39 cellular contexts compared by ENCODE assay signal in the genomic region with DNA sequence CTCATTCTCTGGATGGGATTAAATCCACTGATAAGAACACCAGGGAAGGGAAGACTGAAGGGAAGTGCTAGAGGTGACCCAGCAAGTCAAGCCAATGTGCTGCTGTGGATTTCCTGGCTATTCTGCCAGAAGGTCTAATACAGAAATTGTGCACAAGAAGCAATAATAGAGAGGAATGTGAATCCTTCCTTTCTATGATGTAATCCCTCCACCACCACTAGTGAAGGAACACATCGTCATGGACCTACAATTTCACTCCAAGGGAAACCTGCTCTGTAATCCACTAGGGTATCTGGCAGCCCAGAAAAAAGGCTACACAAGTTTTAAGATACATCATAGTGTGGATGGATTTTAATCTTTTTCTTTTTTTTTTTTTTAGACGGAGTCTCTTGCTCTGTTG. TPM values are rescaled to one million over a fixed set of nuclear protein-coding genes. Genes with fewer than 3 reads are reported as not detected.
DNase-seq lines count a peak whose midpoint lies in the region; ATAC-seq, FAIRE-seq and TF ChIP-seq lines count a peak whose summit lies in the region.
"Had no signal": no experiment of that assay in that cellular context is flagged by ENCODE, and none has a peak within 500 bp of the region (broad histone marks: within the 10 kb centered on the region; RNA-seq: fewer than 3 reads in every experiment).

No MANE protein-coding gene starts in this region.

- no peaks in the 10 kb centered on the region for H4K20me1 ChIP-seq in astrocyte (ENCODE audit: insufficient read depth, low read length)

- no peak overlapping the region for H3K4me2 ChIP-seq in astrocyte (ENCODE audit: low read length)
- H3K4me2 ChIP-seq: A549 had no signal

- ATAC-seq in HG02798 (IDR thresholded peaks at IDR 0.05; ENCODE audit: poor library complexity, unreplicated experiment) (no peak), mucosa of descending colon (no peak), psoas muscle (no peak)
- ATAC-seq: A549; CD8-positive, alpha-beta T cell; heart right ventricle; lower lobe of right lung; Right ventricle myocardium inferior; upper lobe of right lung had no signal

- WGBS in psoas muscle, 3 donors, result 73 to 82% (median 82%) methylated on average over 2 of the region's 2 CpGs

- intact Hi-C loops in mucosa of descending colon (cut with DNase I, micrococcal nuclease), result no loop called here
- intact Hi-C loops in psoas muscle (cut with DNase I), result no loop called here

- TF ChIP-seq CTCF in AG10803 (conservative IDR thresholded peaks at IDR 0.05; ENCODE audit: low read length), result no peak
- TF ChIP-seq CTCF in HEK293 (tag by site-specific recombination; IDR thresholded peaks at IDR 0.05), result no peak
- TF ChIP-seq CTCF in astrocyte (IDR thresholded peaks at IDR 0.05; ENCODE audit: insufficient read depth, low read depth, low read length), result no peak
- no peak for TF ChIP-seq CTCF in mucosa of descending colon (IDR thresholded peaks at IDR 0.05)
- no peak for TF ChIP-seq CTCF in psoas muscle (IDR thresholded peaks at IDR 0.05)

- DNase-seq in AG10803 (ENCODE audit: low read depth) (peak; percentile 54), astrocyte (ENCODE audit: low read depth) (no peak), kidney tubule cell (ENCODE audit: low spot score) (peak; percentile 19), mucosa of descending colon (no peak), SHP77 treated with DMSO at 0.1 percent for 48 hours (lab: John Stamatoyannopoulos, UW) (no peak), psoas muscle (no peak)
- DNase-seq: activated CD4-positive, alpha-beta T cell treated with anti-CD3 and anti-CD28 coated beads for 48 hours; activated gamma-delta T cell; activated naive CD8-positive, alpha-beta T cell treated with anti-CD3 and anti-CD28 coated beads for 36 hours; BE2C; CD8-positive, alpha-beta T cell; DMS 273 treated with DMSO at 0.1 percent for 48 hours; effector memory CD4-positive, alpha-beta T cell; heart right ventricle; lower lobe of right lung; NCI-H1417 treated with DMSO at 0.1 percent for 48 hours; NCI-H2029 treated with DMSO at 0.1 percent for 48 hours; NCI-H226; NCI-H526 treated with DMSO at 0.1 percent for 48 hours; NK-92 treated with Interleukin-12 subunit alpha and Interleukin-12 subunit beta, amount 100 ng/mL, for 24 hours; stimulated activated naive CD4-positive, alpha-beta T cell treated with Interleukin-2 at 50 U/mL for 16 hours; T-helper 9 cell; upper lobe of right lung; WERI-Rb-1 had no signal

- H3K4me1 ChIP-seq in HEK293 (ENCODE audit: control insufficient read depth, insufficient read depth, low read length) (no peaks in the 10 kb centered on the region), astrocyte (ENCODE audit: insufficient read depth, low read length) (no peaks in the 10 kb centered on the region), mucosa of descending colon (ENCODE audit: low read depth) (no peaks in the 10 kb centered on the region), psoas muscle (peaks cover 5% of the 10 kb centered on the region)
- H3K4me1 ChIP-seq: A549, BE2C, heart right ventricle, lower lobe of right lung, upper lobe of right lung had no signal

- H3K36me3 ChIP-seq in HEK293 (ENCODE audit: control insufficient read depth in 2 of 2, insufficient read depth in 1 of 2, low read length in 2 of 2) (peaks cover 0 to 32% of the 10 kb centered on the region in 2 experiments; a peak in 1 of 3 replicates), astrocyte (ENCODE audit: insufficient read depth, low read length) (peaks cover 6% of the 10 kb centered on the region), mucosa of descending colon (ENCODE audit: low read depth) (no peaks in the 10 kb centered on the region), psoas muscle (ENCODE audit: insufficient read depth in 1 of 2, low read depth in 1 of 2) (peaks cover 3 to 54% of the 10 kb centered on the region in 2 donors)

- no peak overlapping the region for H3K4me3 Mint-ChIP-seq in astrocyte (ENCODE audit: unreplicated experiment)
- H3K4me3 Mint-ChIP-seq: activated naive CD8-positive, alpha-beta T cell treated with anti-CD3 and anti-CD28 coated beads for 36 hours; CD8-positive, alpha-beta T cell; nephron had no signal

- FAIRE-seq in astrocyte (lab: Jason Lieb, UNC), result no peak
- FAIRE-seq: A549, frontal cortex, GM12891 had no signal

- no peaks in the 10 kb centered on the region for H3K9me3 Mint-ChIP-seq in astrocyte (ENCODE audit: unreplicated experiment)
- H3K9me3 Mint-ChIP-seq: activated naive CD8-positive, alpha-beta T cell treated with anti-CD3 and anti-CD28 coated beads for 36 hours; CD8-positive, alpha-beta T cell; nephron had no signal

- no peaks in the 10 kb centered on the region for H3K79me2 ChIP-seq in astrocyte (ENCODE audit: insufficient read depth, low read length)

- H2AFZ ChIP-seq in astrocyte (ENCODE audit: low read depth, low read length), result no peak overlapping the region

- H3K9me3 ChIP-seq in HEK293 (ENCODE audit: control insufficient read depth, insufficient read depth, low read depth, low read length) (no peaks in the 10 kb centered on the region), astrocyte (ENCODE audit: insufficient read depth, low read depth, low read length) (no peaks in the 10 kb centered on the region), mucosa of descending colon (no peaks in the 10 kb centered on the region), psoas muscle (no peaks in the 10 kb centered on the region)
- H3K9me3 ChIP-seq: A549, BE2C, heart right ventricle, lower lobe of right lung, suprapubic skin, upper lobe of right lung had no signal

- POLR2A ChIA-PET in HEK293 (lab: Yijun Ruan, JAX), result interaction anchor here (0.6 kb wide), 1 partner anchor 11 kb away, joined by 3 read pairs; no protein-coding TSS in a partner anchor

- H3K4me1 Mint-ChIP-seq in astrocyte (ENCODE audit: low read depth, unreplicated experiment), result peaks cover 5% of the 10 kb centered on the region
- H3K4me1 Mint-ChIP-seq: activated naive CD8-positive, alpha-beta T cell treated with anti-CD3 and anti-CD28 coated beads for 36 hours; nephron had no signal

- no peak overlapping the region for H3K27ac ChIP-seq in HEK293 (ENCODE audit: extremely low read depth, low read depth, low read length)
- H3K27ac ChIP-seq in astrocyte (ENCODE audit: low read depth, low read length), result no peak overlapping the region
- H3K27ac ChIP-seq in psoas muscle, result no peak overlapping the region
- H3K27ac ChIP-seq: A549, coronary artery, epithelial cell of prostate, heart right ventricle, HL-60, lower lobe of right lung, suprapubic skin, upper lobe of right lung, WERI-Rb-1 had no signal

- H3K27ac Mint-ChIP-seq in astrocyte (ENCODE audit: unreplicated experiment), result peak overlapping the region; percentile 58
- H3K27ac Mint-ChIP-seq: activated naive CD8-positive, alpha-beta T cell treated with anti-CD3 and anti-CD28 coated beads for 36 hours; CD8-positive, alpha-beta T cell; nephron had no signal

- H3K4me3 ChIP-seq in AG10803 (ENCODE audit: low read length), result no peak overlapping the region
- no peak overlapping the region for H3K4me3 ChIP-seq in HEK293 (ENCODE audit: low read depth, low read length)
- H3K4me3 ChIP-seq in astrocyte (ENCODE audit: insufficient read depth, low read depth, low read length), result no peak overlapping the region
- H3K4me3 ChIP-seq in mucosa of descending colon, result no peak overlapping the region
- no peak overlapping the region for H3K4me3 ChIP-seq in psoas muscle
- H3K4me3 ChIP-seq: A549, coronary artery, heart right ventricle, lower lobe of right lung, suprapubic skin, upper lobe of right lung had no signal

- H3K27me3 Mint-ChIP-seq in astrocyte (ENCODE audit: low read depth, unreplicated experiment), result no peaks in the 10 kb centered on the region
- H3K27me3 Mint-ChIP-seq: activated naive CD8-positive, alpha-beta T cell treated with anti-CD3 and anti-CD28 coated beads for 36 hours had no signal

- no peak overlapping the region for H3K9ac ChIP-seq in astrocyte (ENCODE audit: low read length)

- CTCF ChIA-PET in HEK293 (lab: Yijun Ruan, JAX), result no interaction called here

- H3K27me3 ChIP-seq in astrocyte (ENCODE audit: insufficient read depth, low read length) (no peaks in the 10 kb centered on the region), psoas muscle (ENCODE audit: insufficient read depth in 3 of 3, low read length in 2 of 3) (no peaks in the 10 kb centered on the region)
- H3K27me3 ChIP-seq: BE2C, heart right ventricle, suprapubic skin, upper lobe of right lung had no signal

- H3K36me3 Mint-ChIP-seq in astrocyte (ENCODE audit: low read depth, unreplicated experiment), result peaks cover 14% of the 10 kb centered on the region
- H3K36me3 Mint-ChIP-seq: activated naive CD8-positive, alpha-beta T cell treated with anti-CD3 and anti-CD28 coated beads for 36 hours had no signal

TF ChIP-seq in HEK293, 187 proteins besides CTCF, POLR2A, EP300 and RAD21 (continues in another document):
- TF ChIP-seq PRDM1 (tag by site-specific recombination; IDR thresholded peaks at IDR 0.05) (0 out of 2 replicates have a peak, but pooled peaks have one; percentile 27), ZNF707 (tag by site-specific recombination; IDR thresholded peaks at IDR 0.05) (no peak), KLF7 (tag by site-specific recombination; IDR thresholded peaks at IDR 0.05; ENCODE audit: borderline replicate concordance) (no peak), ZNF10 (tag by site-specific recombination; IDR thresholded peaks at IDR 0.05) (no peak)

RNA-seq across cellular contexts. Expression of a gene that starts 17.4 kb away (rescaled TPM):
- 0.36 and 1.1 TPM in 2 replicates for total RNA-seq in astrocyte
- total RNA-seq in mucosa of descending colon, result 1 to 10 TPM; 1.9 to 2.9 (median 2.3) TPM
- total RNA-seq in psoas muscle, result not detected
- polyA plus RNA-seq in psoas muscle, result under 1 TPM in 1 of 3 donors, not detected in 2; 0.13 TPM
- total RNA-seq: cardiac septum, LHCN-M2, Right ventricle myocardium inferior, skeletal muscle tissue had no signal

RNA-seq across cellular contexts. Expression of a gene that starts 22.2 kb away (rescaled TPM):
- 25.8 and 25.9 TPM in 2 replicates for total RNA-seq in astrocyte
- total RNA-seq in mucosa of descending colon, result 10 to 100 TPM; 34.9 to 49.1 (median 39.7) TPM
- total RNA-seq in psoas muscle, result 10 to 100 TPM; 12.1 to 23.5 (median 14.2) TPM
- polyA plus RNA-seq in psoas muscle, result 10 to 100 TPM; 19.7 to 23.5 (median 21.3) TPM

RNA-seq across cellular contexts. Expression of a gene that starts 32.8 kb away (rescaled TPM):
- total RNA-seq in astrocyte, result 0.79 and 1.5 TPM in 2 replicates
- total RNA-seq in mucosa of descending colon, result 1 to 10 TPM in 2 of 3 donors, under 1 TPM in 1; 0.81 to 2.2 (median 1.5) TPM
- under 1 TPM in 2 of 4 donors, not detected in 2; 0.37 to 0.56 TPM for total RNA-seq in psoas muscle
- polyA plus RNA-seq in psoas muscle, result under 1 TPM in 1 of 3 donors, not detected in 2; 0.14 TPM
- total RNA-seq: kidney epithelial cell, Right ventricle myocardium inferior had no signal

RNA-seq across cellular contexts. Expression of a gene that starts 54.4 kb away (rescaled TPM):
- 13.3 and 14.7 TPM in 2 replicates for total RNA-seq in astrocyte
- total RNA-seq in mucosa of descending colon, result 10 to 100 TPM in 1 of 3 donors, 1 to 10 TPM in 2; 1.6 to 12.3 (median 2.5) TPM
- total RNA-seq in psoas muscle, result 1 to 10 TPM; 1.3 to 2.6 (median 2.0) TPM
- under 1 TPM; 0.53 to 1.00 (median 0.82) TPM for polyA plus RNA-seq in psoas muscle

Comparison
In these comparisons a context has a peak if more than half of its experiments do, and no peak if none do; other contexts are left out.
1. DNase-seq: peak in AG10803 (single experiment) and kidney tubule cell (single experiment); none in astrocyte (single experiment), mucosa of descending colon (0 of 3), SHP77 treated with DMSO at 0.1 percent for 48 hours (single experiment) and psoas muscle (0 of 2).